ENCODE assay signal across 18 cellular contexts in the genomic region with DNA sequence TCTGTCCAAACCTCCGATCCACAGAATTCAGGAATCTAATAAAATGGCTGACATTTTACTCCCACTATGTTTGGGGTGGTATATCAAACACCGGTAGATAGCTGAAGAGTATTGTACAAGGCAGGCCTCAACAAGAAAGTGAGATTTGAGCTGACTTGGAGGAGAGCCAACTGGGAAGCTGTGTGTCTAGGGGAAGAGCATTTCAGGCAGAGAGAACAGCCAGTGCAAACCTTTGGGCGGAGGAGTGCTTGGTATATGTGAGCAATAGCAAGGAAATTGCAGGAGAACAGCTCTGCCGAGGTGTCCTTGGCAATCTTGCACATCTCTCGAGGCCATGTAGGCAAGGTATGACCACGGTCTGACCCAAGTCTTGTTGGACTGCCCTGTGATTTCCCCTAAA. TPM values are rescaled to one million over a fixed set of nuclear protein-coding genes. Genes with fewer than 3 reads are reported as not detected.
DNase-seq lines count a peak whose midpoint lies in the region; ATAC-seq and TF ChIP-seq lines count a peak whose summit lies in the region.
"Had no signal": no experiment of that assay in that cellular context is flagged by ENCODE, and none has a peak within 500 bp of the region (broad histone marks: within the 10 kb centered on the region; RNA-seq: fewer than 3 reads in every experiment).

No MANE protein-coding gene starts in this region.

- ATAC-seq in omental fat pad (ENCODE audit: low FRiP score) = no peak
- ATAC-seq in activated T-cell treated with anti-CD3 and anti-CD28 coated beads, Interleukin-2, amount 50 U/mL, for 72 hours (replicated peaks in 1 of 2) = no peak
- ATAC-seq: activated CD8-positive, alpha-beta T cell treated with anti-CD3 and anti-CD28 coated beads for 36 hours; left ventricle myocardium superior; SK-N-SH treated with all-trans-retinoic acid at 6 μM for 48 hours had no signal

- no peak overlapping the region for H3K9ac ChIP-seq in BLaER1

- H3K36me3 ChIP-seq in BLaER1 = no peaks in the 10 kb centered on the region
- H3K36me3 ChIP-seq: uterus had no signal

- H3K4me1 ChIP-seq in BLaER1 = peaks cover 27% of the 10 kb centered on the region

- H4K20me1 ChIP-seq in BLaER1 = peaks cover 19% of the 10 kb centered on the region

- H3K36me3 Mint-ChIP-seq in immature natural killer cell = no peaks in the 10 kb centered on the region
- no peaks in the 10 kb centered on the region for H3K36me3 Mint-ChIP-seq in activated T-cell treated with anti-CD3 and anti-CD28 coated beads, Interleukin-2, amount 50 U/mL, for 72 hours (ENCODE audit: insufficient read depth in 2 of 2)
- H3K36me3 Mint-ChIP-seq: naive B cell had no signal

- H3K9me3 Mint-ChIP-seq in immature natural killer cell = no peaks in the 10 kb centered on the region
- no peaks in the 10 kb centered on the region for H3K9me3 Mint-ChIP-seq in activated T-cell treated with anti-CD3 and anti-CD28 coated beads, Interleukin-2, amount 50 U/mL, for 72 hours
- H3K9me3 Mint-ChIP-seq: activated CD8-positive, alpha-beta T cell treated with anti-CD3 and anti-CD28 coated beads for 36 hours; naive B cell had no signal

- peaks cover 0 to 15% (median 5%) of the 10 kb centered on the region in 3 donors for H3K27me3 Mint-ChIP-seq in immature natural killer cell (ENCODE audit: low read depth in 3 of 3)
- peaks cover 15% of the 10 kb centered on the region for H3K27me3 Mint-ChIP-seq in activated T-cell treated with anti-CD3 and anti-CD28 coated beads, Interleukin-2, amount 50 U/mL, for 72 hours (ENCODE audit: low read depth)

- H3K27ac ChIP-seq in BLaER1 = no peak overlapping the region

- peak overlapping the region; percentile 0 to 80 (median 36) for H3K4me3 Mint-ChIP-seq in immature natural killer cell
- peak overlapping the region in 1 of 2 donors; percentile 37 for H3K4me3 Mint-ChIP-seq in activated T-cell treated with anti-CD3 and anti-CD28 coated beads, Interleukin-2, amount 50 U/mL, for 72 hours

- DNase-seq in DMS79 treated with DMSO at 0.1 percent for 48 hours (lab: John Stamatoyannopoulos, UW) (peak; percentile 72), NCI-H510A treated with DMSO at 0.1 percent for 48 hours (lab: John Stamatoyannopoulos, UW) (peak; percentile 64), immature natural killer cell (no peak), AG20443 (ENCODE audit: low spot score) (no peak), inferior parietal cortex (ENCODE audit: extremely low spot score) (no peak), omental fat pad (ENCODE audit: low spot score) (no peak)
- DNase-seq in activated T-cell treated with anti-CD3 and anti-CD28 coated beads, Interleukin-2, amount 50 U/mL, for 72 hours = no peak
- DNase-seq: activated CD8-positive, alpha-beta T cell treated with anti-CD3 and anti-CD28 coated beads for 36 hours; foreskin melanocyte; H7; Kasumi-1; left ventricle myocardium superior; naive B cell; NCI-H146; retina; uterus had no signal

- H3K27me3 ChIP-seq in BLaER1 = peaks cover 52% of the 10 kb centered on the region
- H3K27me3 ChIP-seq: uterus had no signal

- peak overlapping the region; percentile 91 for H3K4me2 ChIP-seq in BLaER1

- no peak for TF ChIP-seq CTCF in omental fat pad (IDR thresholded peaks at IDR 0.05)

- no peak overlapping the region for H3K4me3 ChIP-seq in BLaER1
- H3K4me3 ChIP-seq: uterus had no signal

- no peaks in the 10 kb centered on the region for H3K9me3 ChIP-seq in BLaER1
- H3K9me3 ChIP-seq: uterus had no signal

- H3K27ac Mint-ChIP-seq in immature natural killer cell = no peak overlapping the region
- no peak overlapping the region for H3K27ac Mint-ChIP-seq in activated T-cell treated with anti-CD3 and anti-CD28 coated beads, Interleukin-2, amount 50 U/mL, for 72 hours
- H3K27ac Mint-ChIP-seq: activated CD8-positive, alpha-beta T cell treated with anti-CD3 and anti-CD28 coated beads for 36 hours; naive B cell had no signal

- H3K4me1 Mint-ChIP-seq in immature natural killer cell = peaks cover 11 to 16% of the 10 kb centered on the region in 2 donors
- peaks cover 16% of the 10 kb centered on the region for H3K4me1 Mint-ChIP-seq in activated T-cell treated with anti-CD3 and anti-CD28 coated beads, Interleukin-2, amount 50 U/mL, for 72 hours (ENCODE audit: low read depth)

RNA-seq across cellular contexts. Expression of gene MERTK, which starts 1.8 kb away (rescaled TPM):
- under 1 TPM in 1 of 3 donors, not detected in 2; 0.27 TPM for polyA plus RNA-seq in immature natural killer cell
- total RNA-seq in omental fat pad = 10 to 100 TPM; 29.4 to 63.0 (median 48.6) TPM
- 1 to 10 TPM; 2.0 to 3.0 TPM for total RNA-seq in activated T-cell treated with anti-CD3 and anti-CD28 coated beads, Interleukin-2, amount 50 U/mL, for 72 hours

RNA-seq across cellular contexts. Expression of gene ANAPC1, which starts 12.6 kb away (rescaled TPM):
- polyA plus RNA-seq in immature natural killer cell = 10 to 100 TPM in 2 of 3 donors, 1 to 10 TPM in 1; 9.0 to 20.8 (median 13.7) TPM
- 10 to 100 TPM; 30.3 to 59.6 (median 38.5) TPM for total RNA-seq in omental fat pad
- total RNA-seq in activated T-cell treated with anti-CD3 and anti-CD28 coated beads, Interleukin-2, amount 50 U/mL, for 72 hours = 10 to 100 TPM; 89.9 to 92.8 TPM

Comparison
In these comparisons a context has a peak if more than half of its experiments do, and no peak if none do; other contexts are left out.
1. DNase-seq: peak in DMS79 treated with DMSO at 0.1 percent for 48 hours (single experiment) and NCI-H510A treated with DMSO at 0.1 percent for 48 hours (single experiment); none in immature natural killer cell (0 of 3), AG20443 (single experiment), inferior parietal cortex (single experiment), omental fat pad (single experiment) and activated T-cell treated with anti-CD3 and anti-CD28 coated beads, Interleukin-2, amount 50 U/mL, for 72 hours (0 of 2).
2. RNA of gene MERTK, which starts 1.8 kb away (total RNA-seq): 29.4 to 63.0 TPM in omental fat pad; 2.0 to 3.0 TPM in activated T-cell treated with anti-CD3 and anti-CD28 coated beads, Interleukin-2, amount 50 U/mL, for 72 hours; every median in the first group is over 4 times any median in the second.